Comparison of ENCODE assay signal across 1 cellular context in the genomic region with DNA sequence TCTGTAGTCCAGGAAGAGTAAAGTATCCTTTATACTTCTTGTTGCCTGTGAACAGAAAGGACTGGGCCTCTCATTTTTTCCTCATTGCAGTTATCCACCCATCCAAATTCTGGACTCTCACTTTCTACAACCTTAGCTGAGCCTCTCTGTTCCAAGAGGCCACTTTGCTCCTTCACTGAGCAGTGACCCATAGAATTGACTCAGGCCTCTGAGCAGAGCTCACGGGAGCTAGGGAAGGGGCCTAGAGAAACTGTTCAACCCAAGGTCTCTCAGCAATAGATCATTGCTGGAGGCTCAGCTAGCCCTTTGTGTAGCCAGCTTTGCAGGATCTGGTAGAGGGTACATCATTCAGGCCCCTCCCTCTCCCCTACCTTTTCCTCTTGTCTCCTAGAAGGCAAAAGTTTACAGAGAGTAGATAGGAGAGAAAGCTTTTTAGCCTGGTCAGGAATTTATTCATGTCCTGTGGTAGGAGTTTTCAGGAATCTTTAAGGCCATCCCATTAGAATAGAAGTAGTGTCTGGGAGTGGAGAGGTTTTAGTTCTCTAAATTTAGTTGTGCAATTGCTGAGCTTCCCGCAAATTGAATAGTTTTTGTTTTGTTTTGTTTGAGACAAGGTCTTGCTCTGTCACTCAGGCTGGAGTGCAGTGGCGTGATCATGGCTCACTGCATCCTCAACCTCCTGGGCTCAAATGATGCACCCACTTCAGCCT.
TF ChIP-seq lines count a peak whose summit lies in the region.

No MANE protein-coding gene starts in this region.

TF ChIP-seq in GM12878, 131 proteins besides CTCF, POLR2A, EP300 and RAD21 (continues in another document):
- no peak for TF ChIP-seq CBX3 (IDR thresholded peaks at IDR 0.05; ENCODE audit: borderline replicate concordance, low read depth)
- TF ChIP-seq ZNF274 (IDR thresholded peaks at IDR 0.05; ENCODE audit: insufficient read depth, insufficient read length) = no peak
- TF ChIP-seq STAT1 (conservative IDR thresholded peaks at IDR 0.05) = no peak
- TF ChIP-seq NFYA (IDR thresholded peaks at IDR 0.05; ENCODE audit: borderline replicate concordance, low read depth, low read length) = no peak
- no peak for TF ChIP-seq SREBF1 (IDR thresholded peaks at IDR 0.05; ENCODE audit: low read length)
- TF ChIP-seq CHD2 (IDR thresholded peaks at IDR 0.05; ENCODE audit: borderline replicate concordance, low read depth, low read length) = no peak
- TF ChIP-seq HDGF (IDR thresholded peaks at IDR 0.05) = 0 out of 2 replicates have a peak, but pooled peaks have one; percentile 30
- TF ChIP-seq ZNF24 (IDR thresholded peaks at IDR 0.05) = no peak
- no peak for TF ChIP-seq TAF1 (IDR thresholded peaks at IDR 0.05; ENCODE audit: borderline replicate concordance, low read depth, low read length)
- no peak for TF ChIP-seq CHD4 (IDR thresholded peaks at IDR 0.05)
- TF ChIP-seq, protein P1, sequence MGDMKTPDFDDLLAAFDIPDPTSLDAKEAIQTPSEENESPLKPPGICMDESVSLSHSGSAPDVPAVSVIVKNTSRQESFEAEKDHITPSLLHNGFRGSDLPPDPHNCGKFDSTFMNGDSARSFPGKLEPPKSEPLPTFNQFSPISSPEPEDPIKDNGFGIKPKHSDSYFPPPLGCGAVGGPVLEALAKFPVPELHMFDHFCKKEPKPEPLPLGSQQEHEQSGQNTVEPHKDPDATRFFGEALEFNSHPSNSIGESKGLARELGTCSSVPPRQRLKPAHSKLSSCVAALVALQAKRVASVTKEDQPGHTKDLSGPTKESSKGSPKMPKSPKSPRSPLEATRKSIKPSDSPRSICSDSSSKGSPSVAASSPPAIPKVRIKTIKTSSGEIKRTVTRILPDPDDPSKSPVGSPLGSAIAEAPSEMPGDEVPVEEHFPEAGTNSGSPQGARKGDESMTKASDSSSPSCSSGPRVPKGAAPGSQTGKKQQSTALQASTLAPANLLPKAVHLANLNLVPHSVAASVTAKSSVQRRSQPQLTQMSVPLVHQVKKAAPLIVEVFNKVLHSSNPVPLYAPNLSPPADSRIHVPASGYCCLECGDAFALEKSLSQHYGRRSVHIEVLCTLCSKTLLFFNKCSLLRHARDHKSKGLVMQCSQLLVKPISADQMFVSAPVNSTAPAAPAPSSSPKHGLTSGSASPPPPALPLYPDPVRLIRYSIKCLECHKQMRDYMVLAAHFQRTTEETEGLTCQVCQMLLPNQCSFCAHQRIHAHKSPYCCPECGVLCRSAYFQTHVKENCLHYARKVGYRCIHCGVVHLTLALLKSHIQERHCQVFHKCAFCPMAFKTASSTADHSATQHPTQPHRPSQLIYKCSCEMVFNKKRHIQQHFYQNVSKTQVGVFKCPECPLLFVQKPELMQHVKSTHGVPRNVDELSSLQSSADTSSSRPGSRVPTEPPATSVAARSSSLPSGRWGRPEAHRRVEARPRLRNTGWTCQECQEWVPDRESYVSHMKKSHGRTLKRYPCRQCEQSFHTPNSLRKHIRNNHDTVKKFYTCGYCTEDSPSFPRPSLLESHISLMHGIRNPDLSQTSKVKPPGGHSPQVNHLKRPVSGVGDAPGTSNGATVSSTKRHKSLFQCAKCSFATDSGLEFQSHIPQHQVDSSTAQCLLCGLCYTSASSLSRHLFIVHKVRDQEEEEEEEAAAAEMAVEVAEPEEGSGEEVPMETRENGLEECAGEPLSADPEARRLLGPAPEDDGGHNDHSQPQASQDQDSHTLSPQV (IDR thresholded peaks at IDR 0.05) = no peak
- TF ChIP-seq ETV6 (conservative IDR thresholded peaks at IDR 0.05 in 1 of 2, IDR thresholded peaks at IDR 0.05 in 1 of 2; ENCODE audit: borderline replicate concordance in 1 of 2, low read depth in 1 of 2) = no peak
- TF ChIP-seq, protein P2, sequence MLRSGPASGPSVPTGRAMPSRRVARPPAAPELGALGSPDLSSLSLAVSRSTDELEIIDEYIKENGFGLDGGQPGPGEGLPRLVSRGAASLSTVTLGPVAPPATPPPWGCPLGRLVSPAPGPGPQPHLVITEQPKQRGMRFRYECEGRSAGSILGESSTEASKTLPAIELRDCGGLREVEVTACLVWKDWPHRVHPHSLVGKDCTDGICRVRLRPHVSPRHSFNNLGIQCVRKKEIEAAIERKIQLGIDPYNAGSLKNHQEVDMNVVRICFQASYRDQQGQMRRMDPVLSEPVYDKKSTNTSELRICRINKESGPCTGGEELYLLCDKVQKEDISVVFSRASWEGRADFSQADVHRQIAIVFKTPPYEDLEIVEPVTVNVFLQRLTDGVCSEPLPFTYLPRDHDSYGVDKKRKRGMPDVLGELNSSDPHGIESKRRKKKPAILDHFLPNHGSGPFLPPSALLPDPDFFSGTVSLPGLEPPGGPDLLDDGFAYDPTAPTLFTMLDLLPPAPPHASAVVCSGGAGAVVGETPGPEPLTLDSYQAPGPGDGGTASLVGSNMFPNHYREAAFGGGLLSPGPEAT (IDR thresholded peaks at IDR 0.05; ENCODE audit: low read depth) = peak; percentile 85
- TF ChIP-seq, protein P3, sequence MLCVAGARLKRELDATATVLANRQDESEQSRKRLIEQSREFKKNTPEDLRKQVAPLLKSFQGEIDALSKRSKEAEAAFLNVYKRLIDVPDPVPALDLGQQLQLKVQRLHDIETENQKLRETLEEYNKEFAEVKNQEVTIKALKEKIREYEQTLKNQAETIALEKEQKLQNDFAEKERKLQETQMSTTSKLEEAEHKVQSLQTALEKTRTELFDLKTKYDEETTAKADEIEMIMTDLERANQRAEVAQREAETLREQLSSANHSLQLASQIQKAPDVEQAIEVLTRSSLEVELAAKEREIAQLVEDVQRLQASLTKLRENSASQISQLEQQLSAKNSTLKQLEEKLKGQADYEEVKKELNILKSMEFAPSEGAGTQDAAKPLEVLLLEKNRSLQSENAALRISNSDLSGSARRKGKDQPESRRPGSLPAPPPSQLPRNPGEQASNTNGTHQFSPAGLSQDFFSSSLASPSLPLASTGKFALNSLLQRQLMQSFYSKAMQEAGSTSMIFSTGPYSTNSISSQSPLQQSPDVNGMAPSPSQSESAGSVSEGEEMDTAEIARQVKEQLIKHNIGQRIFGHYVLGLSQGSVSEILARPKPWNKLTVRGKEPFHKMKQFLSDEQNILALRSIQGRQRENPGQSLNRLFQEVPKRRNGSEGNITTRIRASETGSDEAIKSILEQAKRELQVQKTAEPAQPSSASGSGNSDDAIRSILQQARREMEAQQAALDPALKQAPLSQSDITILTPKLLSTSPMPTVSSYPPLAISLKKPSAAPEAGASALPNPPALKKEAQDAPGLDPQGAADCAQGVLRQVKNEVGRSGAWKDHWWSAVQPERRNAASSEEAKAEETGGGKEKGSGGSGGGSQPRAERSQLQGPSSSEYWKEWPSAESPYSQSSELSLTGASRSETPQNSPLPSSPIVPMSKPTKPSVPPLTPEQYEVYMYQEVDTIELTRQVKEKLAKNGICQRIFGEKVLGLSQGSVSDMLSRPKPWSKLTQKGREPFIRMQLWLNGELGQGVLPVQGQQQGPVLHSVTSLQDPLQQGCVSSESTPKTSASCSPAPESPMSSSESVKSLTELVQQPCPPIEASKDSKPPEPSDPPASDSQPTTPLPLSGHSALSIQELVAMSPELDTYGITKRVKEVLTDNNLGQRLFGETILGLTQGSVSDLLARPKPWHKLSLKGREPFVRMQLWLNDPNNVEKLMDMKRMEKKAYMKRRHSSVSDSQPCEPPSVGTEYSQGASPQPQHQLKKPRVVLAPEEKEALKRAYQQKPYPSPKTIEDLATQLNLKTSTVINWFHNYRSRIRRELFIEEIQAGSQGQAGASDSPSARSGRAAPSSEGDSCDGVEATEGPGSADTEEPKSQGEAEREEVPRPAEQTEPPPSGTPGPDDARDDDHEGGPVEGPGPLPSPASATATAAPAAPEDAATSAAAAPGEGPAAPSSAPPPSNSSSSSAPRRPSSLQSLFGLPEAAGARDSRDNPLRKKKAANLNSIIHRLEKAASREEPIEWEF (IDR thresholded peaks at IDR 0.05; ENCODE audit: insufficient replicate concordance, low read depth, low read length) = no peak
- no peak for TF ChIP-seq POLR2AphosphoS5 (IDR thresholded peaks at IDR 0.05; ENCODE audit: low read length)
- no peak for TF ChIP-seq ZNF384 (IDR thresholded peaks at IDR 0.05; ENCODE audit: borderline replicate concordance, low read depth, low read length)
- TF ChIP-seq JUND (IDR thresholded peaks at IDR 0.05; ENCODE audit: low read depth, low read length) = no peak
- 0 out of 2 replicates have a peak, but pooled peaks have one; percentile 22 for TF ChIP-seq JUNB (IDR thresholded peaks at IDR 0.05)
- TF ChIP-seq SPI1 (IDR thresholded peaks at IDR 0.05; ENCODE audit: borderline replicate concordance, insufficient read depth, low read depth, low read length) = no peak
- TF ChIP-seq MEF2B (IDR thresholded peaks at IDR 0.05; ENCODE audit: partially characterized antibody, poor library complexity, severe bottlenecking) = peak; percentile 21
- no peak for TF ChIP-seq ZNF207 (IDR thresholded peaks at IDR 0.05; ENCODE audit: borderline replicate concordance)
- TF ChIP-seq YY1 (IDR thresholded peaks at IDR 0.05; ENCODE audit: low read depth, low read length) = 0 out of 2 replicates have a peak, but pooled peaks have one; percentile 9
- no peak for TF ChIP-seq SMC3 (IDR thresholded peaks at IDR 0.05; ENCODE audit: borderline replicate concordance, low read length)
- TF ChIP-seq KLF5 (IDR thresholded peaks at IDR 0.05; ENCODE audit: partially characterized antibody) = no peak
- TF ChIP-seq, protein P4, sequence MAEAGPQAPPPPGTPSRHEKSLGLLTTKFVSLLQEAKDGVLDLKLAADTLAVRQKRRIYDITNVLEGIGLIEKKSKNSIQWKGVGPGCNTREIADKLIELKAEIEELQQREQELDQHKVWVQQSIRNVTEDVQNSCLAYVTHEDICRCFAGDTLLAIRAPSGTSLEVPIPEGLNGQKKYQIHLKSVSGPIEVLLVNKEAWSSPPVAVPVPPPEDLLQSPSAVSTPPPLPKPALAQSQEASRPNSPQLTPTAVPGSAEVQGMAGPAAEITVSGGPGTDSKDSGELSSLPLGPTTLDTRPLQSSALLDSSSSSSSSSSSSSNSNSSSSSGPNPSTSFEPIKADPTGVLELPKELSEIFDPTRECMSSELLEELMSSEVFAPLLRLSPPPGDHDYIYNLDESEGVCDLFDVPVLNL (IDR thresholded peaks at IDR 0.05; ENCODE audit: low read depth, low read length) = no peak
- no peak for TF ChIP-seq HDAC6 (IDR thresholded peaks at IDR 0.05; ENCODE audit: unreplicated experiment)
- TF ChIP-seq, protein P5, sequence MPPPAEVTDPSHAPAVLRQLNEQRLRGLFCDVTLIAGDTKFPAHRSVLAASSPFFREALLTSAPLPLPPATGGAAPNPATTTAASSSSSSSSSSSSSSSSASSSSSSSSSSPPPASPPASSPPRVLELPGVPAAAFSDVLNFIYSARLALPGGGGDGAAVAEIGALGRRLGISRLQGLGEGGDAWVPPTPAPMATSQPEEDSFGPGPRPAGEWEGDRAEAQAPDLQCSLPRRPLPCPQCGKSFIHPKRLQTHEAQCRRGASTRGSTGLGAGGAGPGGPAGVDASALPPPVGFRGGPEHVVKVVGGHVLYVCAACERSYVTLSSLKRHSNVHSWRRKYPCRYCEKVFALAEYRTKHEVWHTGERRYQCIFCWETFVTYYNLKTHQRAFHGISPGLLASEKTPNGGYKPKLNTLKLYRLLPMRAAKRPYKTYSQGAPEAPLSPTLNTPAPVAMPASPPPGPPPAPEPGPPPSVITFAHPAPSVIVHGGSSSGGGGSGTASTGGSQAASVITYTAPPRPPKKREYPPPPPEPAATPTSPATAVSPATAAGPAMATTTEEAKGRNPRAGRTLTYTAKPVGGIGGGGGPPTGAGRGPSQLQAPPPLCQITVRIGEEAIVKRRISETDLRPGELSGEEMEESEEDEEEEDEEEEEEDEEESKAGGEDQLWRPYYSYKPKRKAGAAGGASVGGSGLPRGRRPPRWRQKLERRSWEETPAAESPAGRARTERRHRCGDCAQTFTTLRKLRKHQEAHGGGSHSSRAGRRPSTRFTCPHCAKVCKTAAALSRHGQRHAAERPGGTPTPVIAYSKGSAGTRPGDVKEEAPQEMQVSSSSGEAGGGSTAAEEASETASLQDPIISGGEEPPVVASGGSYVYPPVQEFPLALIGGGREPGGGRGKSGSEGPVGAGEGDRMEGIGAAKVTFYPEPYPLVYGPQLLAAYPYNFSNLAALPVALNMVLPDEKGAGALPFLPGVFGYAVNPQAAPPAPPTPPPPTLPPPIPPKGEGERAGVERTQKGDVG (CRISPR knock-in tag; IDR thresholded peaks at IDR 0.05) = no peak
- peak; percentile 83 to 89 for TF ChIP-seq IKZF2 (IDR thresholded peaks at IDR 0.05)
- TF ChIP-seq FOS (IDR thresholded peaks at IDR 0.05; ENCODE audit: borderline replicate concordance, extremely low read depth, insufficient read length) = no peak
- TF ChIP-seq, protein P6, sequence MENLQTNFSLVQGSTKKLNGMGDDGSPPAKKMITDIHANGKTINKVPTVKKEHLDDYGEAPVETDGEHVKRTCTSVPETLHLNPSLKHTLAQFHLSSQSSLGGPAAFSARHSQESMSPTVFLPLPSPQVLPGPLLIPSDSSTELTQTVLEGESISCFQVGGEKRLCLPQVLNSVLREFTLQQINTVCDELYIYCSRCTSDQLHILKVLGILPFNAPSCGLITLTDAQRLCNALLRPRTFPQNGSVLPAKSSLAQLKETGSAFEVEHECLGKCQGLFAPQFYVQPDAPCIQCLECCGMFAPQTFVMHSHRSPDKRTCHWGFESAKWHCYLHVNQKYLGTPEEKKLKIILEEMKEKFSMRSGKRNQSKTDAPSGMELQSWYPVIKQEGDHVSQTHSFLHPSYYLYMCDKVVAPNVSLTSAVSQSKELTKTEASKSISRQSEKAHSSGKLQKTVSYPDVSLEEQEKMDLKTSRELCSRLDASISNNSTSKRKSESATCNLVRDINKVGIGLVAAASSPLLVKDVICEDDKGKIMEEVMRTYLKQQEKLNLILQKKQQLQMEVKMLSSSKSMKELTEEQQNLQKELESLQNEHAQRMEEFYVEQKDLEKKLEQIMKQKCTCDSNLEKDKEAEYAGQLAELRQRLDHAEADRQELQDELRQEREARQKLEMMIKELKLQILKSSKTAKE (IDR thresholded peaks at IDR 0.05; ENCODE audit: low read depth, poor library complexity, severe bottlenecking) = no peak
- TF ChIP-seq ATF7 (IDR thresholded peaks at IDR 0.05; ENCODE audit: low read depth) = no peak
- TF ChIP-seq, protein P7, sequence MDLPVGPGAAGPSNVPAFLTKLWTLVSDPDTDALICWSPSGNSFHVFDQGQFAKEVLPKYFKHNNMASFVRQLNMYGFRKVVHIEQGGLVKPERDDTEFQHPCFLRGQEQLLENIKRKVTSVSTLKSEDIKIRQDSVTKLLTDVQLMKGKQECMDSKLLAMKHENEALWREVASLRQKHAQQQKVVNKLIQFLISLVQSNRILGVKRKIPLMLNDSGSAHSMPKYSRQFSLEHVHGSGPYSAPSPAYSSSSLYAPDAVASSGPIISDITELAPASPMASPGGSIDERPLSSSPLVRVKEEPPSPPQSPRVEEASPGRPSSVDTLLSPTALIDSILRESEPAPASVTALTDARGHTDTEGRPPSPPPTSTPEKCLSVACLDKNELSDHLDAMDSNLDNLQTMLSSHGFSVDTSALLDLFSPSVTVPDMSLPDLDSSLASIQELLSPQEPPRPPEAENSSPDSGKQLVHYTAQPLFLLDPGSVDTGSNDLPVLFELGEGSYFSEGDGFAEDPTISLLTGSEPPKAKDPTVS (IDR thresholded peaks at IDR 0.05; ENCODE audit: low read depth, low read length) = no peak
